1 cellular context compared by ENCODE assay signal in genomic region chr11:130924750-130925149, GRCh38.
TF ChIP-seq lines count a peak whose summit lies in the region.

No MANE protein-coding gene starts in this region.

TF ChIP-seq in GM12878, 131 proteins besides CTCF, POLR2A, EP300 and RAD21:
- no peak for TF ChIP-seq FOXK2 (IDR thresholded peaks at IDR 0.05)
- TF ChIP-seq HCFC1 (IDR thresholded peaks at IDR 0.05; ENCODE audit: low read length), result no peak
- no peak for TF ChIP-seq DPF2 (IDR thresholded peaks at IDR 0.05)
- no peak for TF ChIP-seq E2F8 (IDR thresholded peaks at IDR 0.05; ENCODE audit: low read depth, partially characterized antibody)
- no peak for TF ChIP-seq ATF3 (IDR thresholded peaks at IDR 0.05; ENCODE audit: borderline replicate concordance, extremely low read depth, low read depth, low read length)
- TF ChIP-seq, protein P1, sequence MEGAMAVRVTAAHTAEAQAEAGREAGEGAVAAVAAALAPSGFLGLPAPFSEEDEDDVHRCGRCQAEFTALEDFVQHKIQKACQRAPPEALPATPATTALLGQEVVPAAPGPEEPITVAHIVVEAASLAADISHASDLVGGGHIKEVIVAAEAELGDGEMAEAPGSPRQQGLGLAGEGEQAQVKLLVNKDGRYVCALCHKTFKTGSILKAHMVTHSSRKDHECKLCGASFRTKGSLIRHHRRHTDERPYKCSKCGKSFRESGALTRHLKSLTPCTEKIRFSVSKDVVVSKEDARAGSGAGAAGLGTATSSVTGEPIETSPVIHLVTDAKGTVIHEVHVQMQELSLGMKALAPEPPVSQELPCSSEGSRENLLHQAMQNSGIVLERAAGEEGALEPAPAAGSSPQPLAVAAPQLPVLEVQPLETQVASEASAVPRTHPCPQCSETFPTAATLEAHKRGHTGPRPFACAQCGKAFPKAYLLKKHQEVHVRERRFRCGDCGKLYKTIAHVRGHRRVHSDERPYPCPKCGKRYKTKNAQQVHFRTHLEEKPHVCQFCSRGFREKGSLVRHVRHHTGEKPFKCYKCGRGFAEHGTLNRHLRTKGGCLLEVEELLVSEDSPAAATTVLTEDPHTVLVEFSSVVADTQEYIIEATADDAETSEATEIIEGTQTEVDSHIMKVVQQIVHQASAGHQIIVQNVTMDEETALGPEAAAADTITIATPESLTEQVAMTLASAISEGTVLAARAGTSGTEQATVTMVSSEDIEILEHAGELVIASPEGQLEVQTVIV (IDR thresholded peaks at IDR 0.05; ENCODE audit: borderline replicate concordance, partially characterized antibody), result no peak
- TF ChIP-seq ZSCAN29 (IDR thresholded peaks at IDR 0.05), result no peak
- no peak for TF ChIP-seq ZNF274 (IDR thresholded peaks at IDR 0.05; ENCODE audit: insufficient read depth, insufficient read length)
- TF ChIP-seq, protein P2, sequence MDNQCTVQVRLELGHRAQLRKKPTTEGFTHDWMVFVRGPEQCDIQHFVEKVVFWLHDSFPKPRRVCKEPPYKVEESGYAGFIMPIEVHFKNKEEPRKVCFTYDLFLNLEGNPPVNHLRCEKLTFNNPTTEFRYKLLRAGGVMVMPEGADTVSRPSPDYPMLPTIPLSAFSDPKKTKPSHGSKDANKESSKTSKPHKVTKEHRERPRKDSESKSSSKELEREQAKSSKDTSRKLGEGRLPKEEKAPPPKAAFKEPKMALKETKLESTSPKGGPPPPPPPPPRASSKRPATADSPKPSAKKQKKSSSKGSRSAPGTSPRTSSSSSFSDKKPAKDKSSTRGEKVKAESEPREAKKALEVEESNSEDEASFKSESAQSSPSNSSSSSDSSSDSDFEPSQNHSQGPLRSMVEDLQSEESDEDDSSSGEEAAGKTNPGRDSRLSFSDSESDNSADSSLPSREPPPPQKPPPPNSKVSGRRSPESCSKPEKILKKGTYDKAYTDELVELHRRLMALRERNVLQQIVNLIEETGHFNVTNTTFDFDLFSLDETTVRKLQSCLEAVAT (IDR thresholded peaks at IDR 0.05), result no peak
- no peak for TF ChIP-seq RFX5 (IDR thresholded peaks at IDR 0.05; ENCODE audit: low read depth, low read length)
